ENCODE assay signal across 21 cellular contexts in the genomic region with DNA sequence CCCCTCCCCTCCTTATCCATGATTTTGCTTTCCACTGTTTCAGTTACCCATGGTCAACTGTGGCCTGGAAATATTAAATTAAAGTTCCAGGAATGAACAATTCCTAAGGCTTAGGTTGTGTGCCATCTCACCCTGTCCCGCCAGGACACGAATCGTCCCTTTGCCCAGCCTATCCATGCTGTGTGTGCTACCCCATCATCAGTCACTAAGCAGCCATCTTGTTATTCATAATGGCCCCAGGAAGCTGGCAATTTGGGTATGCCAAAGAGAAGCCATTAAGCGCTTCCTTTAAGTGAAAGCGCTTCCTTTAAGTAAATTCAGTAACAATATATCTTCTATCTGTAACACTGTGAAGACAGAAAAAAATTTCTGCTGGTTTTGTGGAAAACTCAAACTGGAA. TPM values are rescaled to one million over a fixed set of nuclear protein-coding genes. Genes with fewer than 3 reads are reported as not detected.
A peak's percentile ranks its signal among the peaks of the same experiment; 100 is the strongest.
DNase-seq lines count a peak whose midpoint lies in the region; ATAC-seq, FAIRE-seq and TF ChIP-seq lines count a peak whose summit lies in the region.
"Had no signal": no experiment of that assay in that cellular context is flagged by ENCODE, and none has a peak within 500 bp of the region (broad histone marks: within the 10 kb centered on the region; RNA-seq: fewer than 3 reads in every experiment).

No MANE protein-coding gene starts in this region.

- H3K36me3 Mint-ChIP-seq in neural crest cell (ENCODE audit: low read depth): peaks cover 19% of the 10 kb centered on the region
- H3K36me3 Mint-ChIP-seq in stimulated activated naive B cell treated with anti-CD40 and anti-IgM and Interleukin-4, amounts not matched to agents 10 μg/mL and 1 μg/mL and 100 μg/mL, for 72 hours: peaks cover 43 to 68% of the 10 kb centered on the region in 2 donors
- H3K36me3 Mint-ChIP-seq: CD8-positive, alpha-beta T cell had no signal

- H2AFZ ChIP-seq in OCI-LY1 (ENCODE audit: low read length): no peak overlapping the region
- H2AFZ ChIP-seq in hepatocyte: no peak overlapping the region
- H2AFZ ChIP-seq: GM23338 had no signal

- peaks cover 5% of the 10 kb centered on the region for H3K4me1 Mint-ChIP-seq in neural crest cell
- H3K4me1 Mint-ChIP-seq in stimulated activated naive B cell treated with anti-CD40 and anti-IgM and Interleukin-4, amounts not matched to agents 10 μg/mL and 1 μg/mL and 100 μg/mL, for 72 hours: no peaks in the 10 kb centered on the region
- H3K4me1 Mint-ChIP-seq: IgD-negative memory B cell had no signal

- FAIRE-seq in A549 (lab: Jason Lieb, UNC): no peak
- FAIRE-seq: A204.1, GM12892, GM19239 had no signal

- no peak for TF ChIP-seq POLR2A in A549 (IDR thresholded peaks at IDR 0.05; ENCODE audit: low read length)

- no peaks in the 10 kb centered on the region for H3F3A ChIP-seq in OCI-LY1 (ENCODE audit: insufficient read depth, low read length)

- H4K20me1 ChIP-seq in OCI-LY1 (ENCODE audit: insufficient read depth, low read length) (no peaks in the 10 kb centered on the region), hepatocyte (ENCODE audit: insufficient read depth, poor library complexity, severe bottlenecking) (no peaks in the 10 kb centered on the region)

- H3K36me3 ChIP-seq in OCI-LY1 (ENCODE audit: insufficient read depth, low read length): peaks cover 71% of the 10 kb centered on the region
- H3K36me3 ChIP-seq in hepatocyte (replicated peaks; ENCODE audit: insufficient read depth, low read depth): no peaks in the 10 kb centered on the region
- H3K36me3 ChIP-seq: BE2C had no signal

- TF ChIP-seq CTCF in A549 (IDR thresholded peaks at IDR 0.05) (no peak), OCI-LY1 (IDR thresholded peaks at IDR 0.05; ENCODE audit: low read length) (no peak), hepatocyte (IDR thresholded peaks at IDR 0.05; ENCODE audit: poor library complexity) (no peak), neural crest cell (conservative IDR thresholded peaks at IDR 0.05) (no peak)

- no peak overlapping the region for H3K4me2 ChIP-seq in A549
- no peak overlapping the region for H3K4me2 ChIP-seq in OCI-LY1 (ENCODE audit: low read length)
- no peak overlapping the region for H3K4me2 ChIP-seq in hepatocyte
- H3K4me2 ChIP-seq: GM23338 had no signal

- no peaks in the 10 kb centered on the region for H3K9me3 Mint-ChIP-seq in neural crest cell
- H3K9me3 Mint-ChIP-seq in stimulated activated naive B cell treated with anti-CD40 and anti-IgM and Interleukin-4, amounts not matched to agents 10 μg/mL and 1 μg/mL and 100 μg/mL, for 72 hours: no peaks in the 10 kb centered on the region
- H3K9me3 Mint-ChIP-seq: CD8-positive, alpha-beta T cell; GM23338; H9; IgD-negative memory B cell had no signal

- WGBS in A549 (ENCODE audit: missing lambda C conversion rate): 96% methylated on average over 5 of the region's 5 CpGs
- 82% methylated on average over 5 of the region's 5 CpGs for WGBS in hepatocyte (ENCODE audit: low lambda C conversion rate, missing lambda C conversion rate)

- CTCF ChIA-PET in A549 (lab: Yijun Ruan, JAX): interaction anchor here (1.9 to 3.3 kb wide), 3 partner anchors 11 to 336 kb away, joined by 5 to 11 read pairs (median 6); no protein-coding TSS in a partner anchor

- no peak overlapping the region for H3K9ac ChIP-seq in OCI-LY1 (ENCODE audit: low read length)

- no peak for TF ChIP-seq RAD21 in A549 (conservative IDR thresholded peaks at IDR 0.05 in 1 of 2, IDR thresholded peaks at IDR 0.05 in 1 of 2)

- no peaks in the 10 kb centered on the region for H3K27me3 Mint-ChIP-seq in neural crest cell (ENCODE audit: low read depth)
- no peaks in the 10 kb centered on the region for H3K27me3 Mint-ChIP-seq in stimulated activated naive B cell treated with anti-CD40 and anti-IgM and Interleukin-4, amounts not matched to agents 10 μg/mL and 1 μg/mL and 100 μg/mL, for 72 hours
- H3K27me3 Mint-ChIP-seq: IgD-negative memory B cell had no signal

- H3K9me2 ChIP-seq in OCI-LY1 (ENCODE audit: low read depth, low read length): no peaks in the 10 kb centered on the region
- no peaks in the 10 kb centered on the region for H3K9me2 ChIP-seq in hepatocyte (replicated peaks; ENCODE audit: insufficient read depth)

- H3K4me3 ChIP-seq in A549 (no peak overlapping the region), OCI-LY1 (ENCODE audit: low read depth, low read length, poor library complexity, severe bottlenecking) (no peak overlapping the region), hepatocyte (no peak overlapping the region)
- H3K4me3 ChIP-seq: GM23338 had no signal

- POLR2A ChIA-PET in A549 (lab: Yijun Ruan, JAX): no interaction called here

- no peaks in the 10 kb centered on the region for H3K4me1 ChIP-seq in A549
- peaks cover 42% of the 10 kb centered on the region for H3K4me1 ChIP-seq in OCI-LY1 (ENCODE audit: insufficient read depth, low read length, severe bottlenecking)
- no peaks in the 10 kb centered on the region for H3K4me1 ChIP-seq in hepatocyte (ENCODE audit: insufficient read depth)
- H3K4me1 ChIP-seq: BE2C had no signal

- H3K27me3 ChIP-seq in OCI-LY1 (ENCODE audit: insufficient read depth, low read length): no peaks in the 10 kb centered on the region
- no peaks in the 10 kb centered on the region for H3K27me3 ChIP-seq in hepatocyte
- H3K27me3 ChIP-seq: BE2C had no signal

- no peak for ATAC-seq in A549
- ATAC-seq in HG03520 (IDR thresholded peaks at IDR 0.05; ENCODE audit: unreplicated experiment): no peak
- no peak for ATAC-seq in stimulated activated naive B cell treated with anti-CD40 and anti-IgM and Interleukin-4, amounts not matched to agents 10 μg/mL and 1 μg/mL and 100 μg/mL, for 72 hours (replicated peaks)
- ATAC-seq: CD8-positive, alpha-beta T cell; GM23338 had no signal

- DNase-seq in A549 (ENCODE audit: low read depth in 1 of 2, low spot score in 1 of 2): no peak
- no peak for DNase-seq in hepatocyte (ENCODE audit: low spot score)
- DNase-seq in neural crest cell (ENCODE audit: low read depth, low spot score): no peak
- DNase-seq in cerebellar nuclear complex (lab: John Stamatoyannopoulos, UW): no peak
- no peak for DNase-seq in stimulated activated naive B cell treated with anti-CD40 and anti-IgM and Interleukin-4, amounts not matched to agents 10 μg/mL and 1 μg/mL and 100 μg/mL, for 72 hours
- DNase-seq: BE2C; CD8-positive, alpha-beta T cell; COR-L47; DND-41; GDM1; H9 had no signal

- peak overlapping the region; percentile 57 for H3K27ac Mint-ChIP-seq in neural crest cell (ENCODE audit: unreplicated experiment)
- H3K27ac Mint-ChIP-seq in stimulated activated naive B cell treated with anti-CD40 and anti-IgM and Interleukin-4, amounts not matched to agents 10 μg/mL and 1 μg/mL and 100 μg/mL, for 72 hours: no peak overlapping the region
- H3K27ac Mint-ChIP-seq: CD8-positive, alpha-beta T cell; GM23338; IgD-negative memory B cell had no signal

- H3K4me3 Mint-ChIP-seq in neural crest cell: no peak overlapping the region
- no peak overlapping the region for H3K4me3 Mint-ChIP-seq in stimulated activated naive B cell treated with anti-CD40 and anti-IgM and Interleukin-4, amounts not matched to agents 10 μg/mL and 1 μg/mL and 100 μg/mL, for 72 hours
- H3K4me3 Mint-ChIP-seq: CD14-positive monocyte; CD8-positive, alpha-beta T cell; GM23338; H9; IgD-negative memory B cell had no signal

- no peak for TF ChIP-seq EP300 in A549 (IDR thresholded peaks at IDR 0.05)

- H3K9me3 ChIP-seq in A549: no peaks in the 10 kb centered on the region
- H3K9me3 ChIP-seq in OCI-LY1 (ENCODE audit: low read length): no peaks in the 10 kb centered on the region
- no peaks in the 10 kb centered on the region for H3K9me3 ChIP-seq in hepatocyte (ENCODE audit: low read depth)
- H3K9me3 ChIP-seq: BE2C had no signal

- H3K27ac ChIP-seq in A549: no peak overlapping the region
- peak overlapping the region; percentile 94 for H3K27ac ChIP-seq in OCI-LY1 (ENCODE audit: low read depth, low read length, poor library complexity, severe bottlenecking)
- peak overlapping the region; percentile 58 for H3K27ac ChIP-seq in hepatocyte

- no peaks in the 10 kb centered on the region for H3K79me2 ChIP-seq in OCI-LY1 (ENCODE audit: insufficient read depth, low read length)
- H3K79me2 ChIP-seq in hepatocyte: no peaks in the 10 kb centered on the region

TF ChIP-seq in A549, 52 proteins besides CTCF, POLR2A, EP300 and RAD21:
- peak; percentile 89 for TF ChIP-seq RFX5 (IDR thresholded peaks at IDR 0.05)
- TF ChIP-seq PBX3 (IDR thresholded peaks at IDR 0.05): no peak

RNA-seq across cellular contexts. Expression of gene LDHAL6B, which starts 49.2 kb away (rescaled TPM):
- polyA plus RNA-seq in A549 (2011; rRNA removed) (not detected in 2 replicates), A549 (2017; fragmentation: RNase III; extraction: RNeasy Plus Mini Kit Qiagen cat#74134 plus additional on column Dnase treatment) (not detected in 3 replicates), hepatocyte (0.17 TPM in 1 of 2 replicates, not detected in the other)
- polyA plus RNA-seq in A549 (2012; cell fraction: cytosol; rRNA removed): not detected in 2 replicates
- 0.05 TPM in 1 of 2 replicates, not detected in the other for polyA plus RNA-seq in A549 (2012; cell fraction: nucleus; rRNA removed)
- not detected in 2 replicates for polyA minus RNA-seq in A549 (2011; rRNA and poly(A)+ RNA removed)
- total RNA-seq in hepatocyte (not detected in 2 replicates), neural crest cell (not detected in 2 replicates)
- total RNA-seq: CD8-positive, alpha-beta T cell; GM23338; H9; HT-29 had no signal
- polyA plus RNA-seq: AG04450, CD14-positive monocyte, GM23338, IgD-negative memory B cell had no signal

RNA-seq across cellular contexts. Expression of gene CCNB2, which starts 52.5 kb away (rescaled TPM):
- polyA plus RNA-seq in A549 (2011; rRNA removed): 121 and 144 TPM in 2 replicates
- polyA plus RNA-seq in A549 (2012; cell fraction: cytosol; rRNA removed): 89.5 and 99.6 TPM in 2 replicates
- polyA plus RNA-seq in A549 (2012; cell fraction: nucleus; rRNA removed): 65.7 and 86.3 TPM in 2 replicates
- 91.1 to 96.4 TPM (median 94.5 TPM) in 3 replicates for polyA plus RNA-seq in A549 (2017; fragmentation: RNase III; extraction: RNeasy Plus Mini Kit Qiagen cat#74134 plus additional on column Dnase treatment)
- 55.8 and 57.3 TPM in 2 replicates for polyA minus RNA-seq in A549 (2011; rRNA and poly(A)+ RNA removed)
- 15.1 and 20.9 TPM in 2 replicates for total RNA-seq in hepatocyte
- polyA plus RNA-seq in hepatocyte: 15.3 and 18.9 TPM in 2 replicates
- total RNA-seq in neural crest cell: 95.3 and 99.2 TPM in 2 replicates

Comparison
In these comparisons a context has a peak if more than half of its experiments do, and no peak if none do; other contexts are left out.
1. H3K27ac ChIP-seq: peak in OCI-LY1 (single experiment) and hepatocyte (single experiment); none in A549 (0 of 2).